9 cellular contexts compared by ENCODE assay signal in the genomic region with DNA sequence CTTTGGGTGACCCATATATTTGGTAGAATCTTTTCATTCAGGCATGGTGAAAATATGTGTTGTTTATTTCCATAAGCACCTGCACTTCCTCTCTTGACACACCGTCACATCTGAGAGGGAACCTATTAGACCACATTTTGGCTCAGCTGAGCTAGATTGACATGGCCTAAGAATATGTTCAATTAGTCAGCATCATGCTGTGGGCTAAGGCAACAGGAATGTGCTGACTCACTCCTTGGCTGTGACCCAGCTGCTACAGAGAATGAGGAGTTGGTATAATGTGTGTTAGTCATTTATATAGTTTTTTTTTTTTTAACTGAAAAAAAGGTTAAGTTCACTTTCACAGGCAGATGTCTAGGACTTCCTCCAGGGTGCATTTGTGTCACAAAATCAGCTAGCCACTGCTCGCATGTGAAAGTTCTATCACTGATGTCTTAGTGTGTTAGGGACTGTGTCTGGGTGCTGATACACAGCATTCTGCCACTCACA.
DNase-seq lines count a peak whose midpoint lies in the region; FAIRE-seq and TF ChIP-seq lines count a peak whose summit lies in the region.
"Had no signal": no experiment of that assay in that cellular context is flagged by ENCODE, and none has a peak within 500 bp of the region (broad histone marks: within the 10 kb centered on the region; RNA-seq: fewer than 3 reads in every experiment).

No MANE protein-coding gene starts in this region.

- DNase-seq in SIG-M5 treated with dmso at 0.1 percent for 504 hours (lab: John Stamatoyannopoulos, UW; ENCODE audit: unreplicated experiment), result peak; percentile 67
- no peak for DNase-seq in SIG-M5 (lab: John Stamatoyannopoulos, UW)
- DNase-seq in HFF-Myc (ENCODE audit: extremely low read depth, low read depth), result peak; percentile 98
- DNase-seq in SK-N-SH, result peak; percentile 19
- peak; percentile 11 to 41 for DNase-seq in frontal cortex (ENCODE audit: low spot score in 2 of 2)
- DNase-seq in trophoblast cell, result peak; percentile 57 to 76
- no peak for DNase-seq in activated CD4-positive, CD25-positive, alpha-beta regulatory T cell treated with anti-CD3 and anti-CD28 coated beads, Interleukin-2, amount 50 U/mL, for 72 hours

- no peak overlapping the region for H3K14ac ChIP-seq in trophoblast cell (ENCODE audit: low read length)

- no peak overlapping the region for H4K8ac ChIP-seq in trophoblast cell (ENCODE audit: low read depth, low read length)

- H2AK5ac ChIP-seq in trophoblast cell (ENCODE audit: low read length), result no peak overlapping the region

- no peak overlapping the region for H4K12ac ChIP-seq in trophoblast cell (ENCODE audit: low read depth, low read length)

- H3K9me2 ChIP-seq in SK-N-SH, result no peaks in the 10 kb centered on the region

- H3K9ac ChIP-seq in KMS-11 (no peak overlapping the region), SK-N-SH (peak overlapping the region; percentile 49; the same call in 1 of the 2 replicates), trophoblast cell (ENCODE audit: low read length) (no peak overlapping the region)

- no peak for FAIRE-seq in frontal cortex (lab: Jason Lieb, UNC)
- FAIRE-seq: colon had no signal

- H3K4me2 ChIP-seq in KMS-11 (peak overlapping the region; percentile 50), SK-N-SH (peak overlapping the region; percentile 69), trophoblast cell (ENCODE audit: low read length) (peak overlapping the region; percentile 38)

- CTCF ChIA-PET in SK-N-SH (lab: Yijun Ruan, JAX), result interaction anchor here (1.4 to 1.8 kb wide), 3 partner anchors 11 to 188 kb away, joined by 3 to 8 read pairs (median 7); no protein-coding TSS in a partner anchor

- peak overlapping the region; percentile 33 for H3K27ac ChIP-seq in KMS-11
- peak overlapping the region in 1 of 2 experiments; percentile 70; a peak in 2 of 4 replicates for H3K27ac ChIP-seq in SK-N-SH (ENCODE audit: low read depth in 2 of 2, low read length in 1 of 2)
- no peak overlapping the region for H3K27ac ChIP-seq in trophoblast cell (ENCODE audit: low read depth, low read length)

- no peaks in the 10 kb centered on the region for H3K79me1 ChIP-seq in trophoblast cell (ENCODE audit: low read length)

- H3K27me3 ChIP-seq in KMS-11 (ENCODE audit: insufficient read depth, low read depth) (no peaks in the 10 kb centered on the region), SK-N-SH (ENCODE audit: insufficient read depth) (no peaks in the 10 kb centered on the region), trophoblast cell (ENCODE audit: insufficient read depth, low read length) (no peaks in the 10 kb centered on the region)

- H4K91ac ChIP-seq in trophoblast cell (ENCODE audit: low read depth, low read length), result no peak overlapping the region

- H2BK120ac ChIP-seq in trophoblast cell (ENCODE audit: insufficient read depth, low read length, poor library complexity), result no peak overlapping the region

- peaks cover 25% of the 10 kb centered on the region for H3F3A ChIP-seq in SK-N-SH (replicated peaks; ENCODE audit: insufficient read depth)

- TF ChIP-seq CTCF in HFF-Myc (IDR thresholded peaks at IDR 0.05; ENCODE audit: low read depth, low read length, missing control alignments) (no peak), KMS-11 (conservative IDR thresholded peaks at IDR 0.05; ENCODE audit: low read depth, low read length) (0 out of 2 replicates have a peak, but pooled peaks have one; percentile 20), SK-N-SH (IDR thresholded peaks at IDR 0.05) (peak; percentile 33; the same call in 1 of the 2 replicates)

- H2AFZ ChIP-seq in KMS-11 (ENCODE audit: low read depth) (no peak overlapping the region), SK-N-SH (ENCODE audit: low read depth) (no peak overlapping the region), trophoblast cell (ENCODE audit: insufficient read depth, low read length, poor library complexity) (no peak overlapping the region)

- H4K20me1 ChIP-seq in KMS-11 (ENCODE audit: insufficient read depth) (0 out of 2 replicates have a peak, but pooled peaks cover 3% of the 10 kb centered on the region), SK-N-SH (ENCODE audit: insufficient read depth) (no peaks in the 10 kb centered on the region)

- H3K79me2 ChIP-seq in KMS-11 (ENCODE audit: insufficient read depth, low read depth), result no peaks in the 10 kb centered on the region
- H3K79me2 ChIP-seq in SK-N-SH (ENCODE audit: insufficient read depth), result no peaks in the 10 kb centered on the region
- H3K79me2 ChIP-seq in trophoblast cell (ENCODE audit: control insufficient read depth, insufficient read depth, low read length, poor library complexity), result no peaks in the 10 kb centered on the region

- no peak overlapping the region for H2BK5ac ChIP-seq in trophoblast cell (ENCODE audit: low read depth, low read length, poor library complexity)

- H3K4me1 ChIP-seq in KMS-11 (ENCODE audit: low read depth, poor library complexity, severe bottlenecking) (no peaks in the 10 kb centered on the region), SK-N-SH (ENCODE audit: control insufficient read depth in 1 of 2, insufficient read depth in 2 of 2, low read depth in 1 of 2, low read length in 1 of 2) (peaks cover 3 to 10% of the 10 kb centered on the region in 2 experiments; a peak in 3 of 4 replicates), trophoblast cell (ENCODE audit: control insufficient read depth in 1 of 2, insufficient read depth in 2 of 2, low read length in 2 of 2) (peaks cover 0 to 2% of the 10 kb centered on the region in 2 experiments)

- no peak overlapping the region for H3K18ac ChIP-seq in trophoblast cell (ENCODE audit: low read length)

- peak; percentile 50 to 97 for TF ChIP-seq EP300 in SK-N-SH (IDR thresholded peaks at IDR 0.05; ENCODE audit: borderline replicate concordance in 1 of 2, low read depth in 1 of 2, low read length in 1 of 2)

- H3K23ac ChIP-seq in trophoblast cell (ENCODE audit: low read length), result no peak overlapping the region

- WGBS in SK-N-SH (ENCODE audit: low lambda C conversion rate), result 7% methylated on average over 2 of the region's 2 CpGs
- no CpG with 5 or more reads among the region's 2 CpGs for WGBS in trophoblast cell (ENCODE audit: extremely low coverage, insufficient coverage, insufficient read length)

- H3K36me3 ChIP-seq in KMS-11 (ENCODE audit: insufficient read depth) (no peaks in the 10 kb centered on the region), SK-N-SH (replicated peaks in 1 of 2; ENCODE audit: control insufficient read depth in 1 of 2, insufficient read depth in 2 of 2, low read length in 1 of 2) (no peaks in the 10 kb centered on the region), trophoblast cell (ENCODE audit: control insufficient read depth in 1 of 2, insufficient read depth in 2 of 2, low read length in 2 of 2) (no peaks in the 10 kb centered on the region)

- POLR2A ChIA-PET in SK-N-SH (lab: Yijun Ruan, JAX), result no interaction called here

- H3K4me3 ChIP-seq in HFF-Myc (replicated peaks; ENCODE audit: low read depth, low read length) (no peak overlapping the region), KMS-11 (IDR thresholded peaks at IDR 0.05; ENCODE audit: insufficient read depth, low read depth, low read length) (no peak overlapping the region), SK-N-SH (ENCODE audit: low read depth in 2 of 2, low read length in 1 of 2) (peak overlapping the region in 1 of 2 experiments; percentile 49; a peak in 2 of 4 replicates), trophoblast cell (ENCODE audit: low read depth, low read length) (no peak overlapping the region)

- no peaks in the 10 kb centered on the region for H3K9me3 ChIP-seq in SK-N-SH
- H3K9me3 ChIP-seq in trophoblast cell (ENCODE audit: insufficient read depth, low read depth, low read length), result no peaks in the 10 kb centered on the region

- TF ChIP-seq RAD21 in SK-N-SH (IDR thresholded peaks at IDR 0.05; ENCODE audit: low read length), result no peak

- no peak overlapping the region for H3K4ac ChIP-seq in trophoblast cell (ENCODE audit: low read depth, low read length)

- no peak overlapping the region for H2BK12ac ChIP-seq in trophoblast cell (ENCODE audit: low read length)

TF ChIP-seq in SK-N-SH, 30 proteins besides CTCF, POLR2A, EP300 and RAD21 (continues in another document):
- TF ChIP-seq IRF3 (IDR thresholded peaks at IDR 0.05; ENCODE audit: low read depth, low read length), result no peak
- no peak for TF ChIP-seq FOXJ3 (CRISPR knock-in tag; IDR thresholded peaks at IDR 0.05)
- TF ChIP-seq POLR2AphosphoS5 (IDR thresholded peaks at IDR 0.05; ENCODE audit: low read depth, low read length), result peak; percentile 94; the same call in 1 of the 2 replicates
- TF ChIP-seq GATA2 (CRISPR knock-in tag; IDR thresholded peaks at IDR 0.05), result no peak
- TF ChIP-seq EZH2phosphoT487 (IDR thresholded peaks at IDR 0.05; ENCODE audit: borderline replicate concordance, low read depth), result no peak
- TF ChIP-seq MEF2A (IDR thresholded peaks at IDR 0.05; ENCODE audit: borderline replicate concordance, low read depth), result peak; percentile 93
- no peak for TF ChIP-seq CHD2 (IDR thresholded peaks at IDR 0.05; ENCODE audit: low read length, partially characterized antibody)
- no peak for TF ChIP-seq TAF1 (IDR thresholded peaks at IDR 0.05; ENCODE audit: borderline replicate concordance, low read depth, low read length)
- no peak for TF ChIP-seq USF1 (IDR thresholded peaks at IDR 0.05; ENCODE audit: borderline replicate concordance, low read depth)
- TF ChIP-seq TEAD4 (IDR thresholded peaks at IDR 0.05; ENCODE audit: borderline replicate concordance, insufficient read depth), result peak; percentile 98
- TF ChIP-seq SIN3A (IDR thresholded peaks at IDR 0.05; ENCODE audit: borderline replicate concordance, low read depth, low read length), result peak; percentile 81; the same call in 1 of the 2 replicates
- no peak for TF ChIP-seq NRF1 (IDR thresholded peaks at IDR 0.05; ENCODE audit: low read depth, low read length)
- TF ChIP-seq RXRA (IDR thresholded peaks at IDR 0.05; ENCODE audit: borderline replicate concordance, low read depth), result peak; percentile 93

Comparison
In these comparisons a context has a peak if more than half of its experiments do, and no peak if none do; other contexts are left out.
1. DNase-seq: peak in SIG-M5 treated with dmso at 0.1 percent for 504 hours (single experiment), HFF-Myc (single experiment), SK-N-SH (single experiment), frontal cortex (2 of 2) and trophoblast cell (2 of 2); none in SIG-M5 (single experiment) and activated CD4-positive, CD25-positive, alpha-beta regulatory T cell treated with anti-CD3 and anti-CD28 coated beads, Interleukin-2, amount 50 U/mL, for 72 hours (single experiment).
2. Peak in every context shown above with its lines, with median percentiles within 50 percentile points of each other: H3K4me2 ChIP-seq.